ENCODE assay signal across 22 cellular contexts in genomic region chr6:72913797-72914196, GRCh38.
"Had no signal": no experiment of that assay in that cellular context is flagged by ENCODE, and none has a peak within 500 bp of the region (broad histone marks: within the 10 kb centered on the region; RNA-seq: fewer than 3 reads in every experiment).

No MANE protein-coding gene starts in this region.

- H3K27me3 Mint-ChIP-seq: activated naive CD8-positive, alpha-beta T cell treated with anti-CD3 and anti-CD28 coated beads, Interleukin-2, amount 10 ng/mL, durations not matched to agents 7 days and 5 days; natural killer cell treated with Interleukin-12 subunit alpha and Interleukin-12 subunit beta and Interleukin-15 and Interleukin-18, amount 100 ng/mL, for 72 hours had no signal

- H3K36me3 ChIP-seq: ovary, transverse colon, vagina had no signal

- H3K4me3 Mint-ChIP-seq: activated CD4-positive, alpha-beta memory T cell treated with anti-CD3 and anti-CD28 coated beads, Interleukin-2, amount 10 ng/mL, durations not matched to agents 7 days and 5 days; activated CD4-positive, alpha-beta T cell treated with anti-CD3 and anti-CD28 coated beads, Interleukin-2, amount 10 ng/mL, durations not matched to agents 24 days and 14 days; activated naive CD4-positive, alpha-beta T cell treated with anti-CD3 and anti-CD28 coated beads for 36 hours; activated naive CD8-positive, alpha-beta T cell treated with anti-CD3 and anti-CD28 coated beads, Interleukin-2, amount 10 ng/mL, durations not matched to agents 7 days and 5 days; activated T-cell treated with anti-CD3 and anti-CD28 coated beads, Interleukin-2, amount 50 U/mL, for 72 hours; immature natural killer cell; natural killer cell treated with Interleukin-12 subunit alpha and Interleukin-12 subunit beta and Interleukin-15 and Interleukin-18, amount 100 ng/mL, for 72 hours; stimulated activated effector memory CD8-positive, alpha-beta T cell treated with anti-CD3 and anti-CD28 coated beads, Interleukin-12 subunit alpha, Interleukin-12 subunit beta, amount 100 ng/mL, for 72 hours had no signal

- H3K4me1 Mint-ChIP-seq: activated CD4-positive, alpha-beta memory T cell treated with anti-CD3 and anti-CD28 coated beads, Interleukin-2, amount 10 ng/mL, durations not matched to agents 7 days and 5 days; activated CD4-positive, alpha-beta T cell treated with anti-CD3 and anti-CD28 coated beads, Interleukin-2, amount 10 ng/mL, durations not matched to agents 24 days and 14 days; activated naive CD8-positive, alpha-beta T cell treated with anti-CD3 and anti-CD28 coated beads, Interleukin-2, amount 10 ng/mL, durations not matched to agents 7 days and 5 days; stimulated activated effector memory CD8-positive, alpha-beta T cell treated with anti-CD3 and anti-CD28 coated beads, Interleukin-12 subunit alpha, Interleukin-12 subunit beta, amount 100 ng/mL, for 72 hours had no signal

- DNase-seq: activated CD4-positive, alpha-beta memory T cell treated with anti-CD3 and anti-CD28 coated beads, Interleukin-2, amount 10 ng/mL, durations not matched to agents 7 days and 5 days; activated CD4-positive, alpha-beta T cell treated with anti-CD3 and anti-CD28 coated beads, Interleukin-2, amount 10 ng/mL, durations not matched to agents 24 days and 14 days; activated effector memory CD4-positive, alpha-beta T cell treated with Interleukin-2 at 50 U/mL for 16 hours; activated naive CD4-positive, alpha-beta T cell treated with anti-CD3 and anti-CD28 coated beads for 36 hours; activated naive CD8-positive, alpha-beta T cell treated with anti-CD3 and anti-CD28 coated beads, Interleukin-2, amount 10 ng/mL, durations not matched to agents 7 days and 5 days; activated T-cell treated with anti-CD3 and anti-CD28 coated beads, Interleukin-2, amount 50 U/mL, for 72 hours; amniotic stem cell; cerebellar nuclear complex; erythroblast; foreskin melanocyte; immature natural killer cell; left ventricle myocardium superior; ovary; psoas muscle; right cardiac atrium; stimulated activated CD4-positive, alpha-beta T cell treated with anti-CD3 and anti-CD28 coated beads, Interleukin-2, amount 100 ng/mL, for 24 hours; T1000; transverse colon had no signal

- ATAC-seq: activated T-cell treated with anti-CD3 and anti-CD28 coated beads, Interleukin-2, amount 50 U/mL, for 72 hours; left ventricle myocardium superior; natural killer cell treated with Interleukin-12 subunit alpha and Interleukin-12 subunit beta and Interleukin-15 and Interleukin-18, amount 100 ng/mL, for 72 hours; psoas muscle; right cardiac atrium; stimulated activated effector memory CD8-positive, alpha-beta T cell treated with anti-CD3 and anti-CD28 coated beads, Interleukin-12 subunit alpha, Interleukin-12 subunit beta, amount 100 ng/mL, for 72 hours had no signal

- H3K27ac Mint-ChIP-seq: activated CD4-positive, alpha-beta memory T cell treated with anti-CD3 and anti-CD28 coated beads, Interleukin-2, amount 10 ng/mL, durations not matched to agents 7 days and 5 days; activated CD4-positive, alpha-beta T cell treated with anti-CD3 and anti-CD28 coated beads, Interleukin-2, amount 10 ng/mL, durations not matched to agents 24 days and 14 days; activated naive CD4-positive, alpha-beta T cell treated with anti-CD3 and anti-CD28 coated beads for 36 hours; activated naive CD8-positive, alpha-beta T cell treated with anti-CD3 and anti-CD28 coated beads, Interleukin-2, amount 10 ng/mL, durations not matched to agents 7 days and 5 days; activated T-cell treated with anti-CD3 and anti-CD28 coated beads, Interleukin-2, amount 50 U/mL, for 72 hours; immature natural killer cell; natural killer cell treated with Interleukin-12 subunit alpha and Interleukin-12 subunit beta and Interleukin-15 and Interleukin-18, amount 100 ng/mL, for 72 hours; stimulated activated effector memory CD8-positive, alpha-beta T cell treated with anti-CD3 and anti-CD28 coated beads, Interleukin-12 subunit alpha, Interleukin-12 subunit beta, amount 100 ng/mL, for 72 hours had no signal

- H3K9me3 Mint-ChIP-seq: activated CD4-positive, alpha-beta memory T cell treated with anti-CD3 and anti-CD28 coated beads, Interleukin-2, amount 10 ng/mL, durations not matched to agents 7 days and 5 days; activated CD4-positive, alpha-beta T cell treated with anti-CD3 and anti-CD28 coated beads, Interleukin-2, amount 10 ng/mL, durations not matched to agents 24 days and 14 days; activated naive CD4-positive, alpha-beta T cell treated with anti-CD3 and anti-CD28 coated beads for 36 hours; activated naive CD8-positive, alpha-beta T cell treated with anti-CD3 and anti-CD28 coated beads, Interleukin-2, amount 10 ng/mL, durations not matched to agents 7 days and 5 days; activated T-cell treated with anti-CD3 and anti-CD28 coated beads, Interleukin-2, amount 50 U/mL, for 72 hours; natural killer cell treated with Interleukin-12 subunit alpha and Interleukin-12 subunit beta and Interleukin-15 and Interleukin-18, amount 100 ng/mL, for 72 hours; stimulated activated effector memory CD8-positive, alpha-beta T cell treated with anti-CD3 and anti-CD28 coated beads, Interleukin-12 subunit alpha, Interleukin-12 subunit beta, amount 100 ng/mL, for 72 hours had no signal

- H3K9me3 ChIP-seq: ovary, psoas muscle, transverse colon, vagina had no signal

- H3K36me3 Mint-ChIP-seq: activated naive CD8-positive, alpha-beta T cell treated with anti-CD3 and anti-CD28 coated beads, Interleukin-2, amount 10 ng/mL, durations not matched to agents 7 days and 5 days; immature natural killer cell; natural killer cell treated with Interleukin-12 subunit alpha and Interleukin-12 subunit beta and Interleukin-15 and Interleukin-18, amount 100 ng/mL, for 72 hours; stimulated activated effector memory CD8-positive, alpha-beta T cell treated with anti-CD3 and anti-CD28 coated beads, Interleukin-12 subunit alpha, Interleukin-12 subunit beta, amount 100 ng/mL, for 72 hours had no signal

- H3K27ac ChIP-seq: coronary artery, ovary, psoas muscle, transverse colon, vagina had no signal

- H3K4me3 ChIP-seq: coronary artery, ovary, psoas muscle, transverse colon, vagina had no signal

- H3K27me3 ChIP-seq: ovary, transverse colon, vagina had no signal

- H3K4me1 ChIP-seq: transverse colon, vagina had no signal
